Comparison of ENCODE assay signal across 12 cellular contexts in the genomic region with DNA sequence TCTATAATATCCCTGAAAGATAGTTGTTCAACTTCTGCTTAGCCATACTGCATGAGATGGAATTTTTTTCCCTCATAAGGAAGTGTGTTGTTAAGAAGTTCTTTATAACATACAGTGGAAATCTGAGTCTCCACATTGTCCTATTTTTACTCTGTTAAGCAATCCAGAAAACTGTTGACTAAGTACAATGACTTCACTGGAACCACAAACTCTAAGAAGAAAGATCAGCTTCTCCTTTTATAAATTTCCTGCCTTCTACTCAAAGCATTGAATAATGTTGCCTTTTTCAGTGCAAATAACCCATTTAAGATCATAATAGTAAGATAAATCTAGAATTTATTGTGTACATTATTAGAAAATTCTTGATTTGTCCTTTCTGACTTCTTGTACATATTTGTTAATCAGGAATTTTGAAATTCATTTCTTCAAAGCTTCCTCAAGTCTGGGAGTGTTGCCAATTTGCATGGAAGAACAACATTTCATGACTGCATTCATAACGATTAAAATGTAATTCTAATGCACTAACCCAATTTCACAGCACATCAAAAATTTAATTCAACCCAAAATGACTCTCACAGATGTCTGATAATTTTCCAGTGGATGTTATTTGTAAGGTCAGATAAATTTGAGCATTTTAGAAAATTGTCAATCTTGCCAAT. TPM values are rescaled to one million over a fixed set of nuclear protein-coding genes. Genes with fewer than 3 reads are reported as not detected.
A peak's percentile ranks its signal among the peaks of the same experiment; 100 is the strongest.
DNase-seq lines count a peak whose midpoint lies in the region; ATAC-seq, FAIRE-seq and TF ChIP-seq lines count a peak whose summit lies in the region.
"Had no signal": no experiment of that assay in that cellular context is flagged by ENCODE, and none has a peak within 500 bp of the region (broad histone marks: within the 10 kb centered on the region; RNA-seq: fewer than 3 reads in every experiment).

No MANE protein-coding gene starts in this region.

- H3K9me3 Mint-ChIP-seq in activated CD4-positive, alpha-beta T cell treated with anti-CD3 and anti-CD28 coated beads, Interleukin-2, amount 10 ng/mL, durations not matched to agents 24 days and 14 days = no peaks in the 10 kb centered on the region

- BruUV-seq in PC-9 (replicated peaks; lab: Mats Ljungman, UMichigan) = no TSS peak

- H3K9me3 ChIP-seq in PC-9 (ENCODE audit: insufficient read depth, low read depth) = no peaks in the 10 kb centered on the region
- no peaks in the 10 kb centered on the region for H3K9me3 ChIP-seq in pancreas

- no peaks in the 10 kb centered on the region for H3K9me2 ChIP-seq in PC-9 (ENCODE audit: insufficient read depth)

- POLR2A ChIA-PET in PC-9 (lab: Charles Lee; ENCODE audit: unreplicated experiment) = no interaction called here

- TF ChIP-seq CTCF in PC-9 (conservative IDR thresholded peaks at IDR 0.05) (no peak), pancreas (IDR thresholded peaks at IDR 0.05) (no peak)

- H3K4me3 Mint-ChIP-seq in activated CD4-positive, alpha-beta T cell treated with anti-CD3 and anti-CD28 coated beads, Interleukin-2, amount 10 ng/mL, durations not matched to agents 24 days and 14 days = no peak overlapping the region

- no peaks in the 10 kb centered on the region for H3K36me3 Mint-ChIP-seq in activated CD4-positive, alpha-beta T cell treated with anti-CD3 and anti-CD28 coated beads, Interleukin-2, amount 10 ng/mL, durations not matched to agents 24 days and 14 days (ENCODE audit: low read depth)

- ATAC-seq in pancreas (peak in 3 of 4 donors; percentile 53 to 81 (median 76)), GM19324 (IDR thresholded peaks at IDR 0.05; ENCODE audit: low FRiP score, unreplicated experiment) (no peak)
- ATAC-seq: esophagus mucosa had no signal

- CTCF ChIA-PET in PC-9 (lab: Charles Lee) = no interaction called here

- H3K4me3 ChIP-seq in PC-9 = no peak overlapping the region
- H3K4me3 ChIP-seq in pancreas = no peak overlapping the region

- no peak overlapping the region for H3K4me2 ChIP-seq in PC-9

- WGBS in pancreas, 2 donors = 16 to 34% methylated on average over 1 of the region's 1 CpG

- H3K27me3 Mint-ChIP-seq in activated CD4-positive, alpha-beta T cell treated with anti-CD3 and anti-CD28 coated beads, Interleukin-2, amount 10 ng/mL, durations not matched to agents 24 days and 14 days = peaks cover 3% of the 10 kb centered on the region

- no peaks in the 10 kb centered on the region for H4K20me1 ChIP-seq in PC-9 (ENCODE audit: insufficient read depth)

- no peaks in the 10 kb centered on the region for H3K27me3 ChIP-seq in PC-9 (ENCODE audit: insufficient read depth, low read depth)
- no peaks in the 10 kb centered on the region for H3K27me3 ChIP-seq in pancreas

- intact Hi-C loops in PC-9 (cut with micrococcal nuclease; ENCODE audit: unreplicated experiment) (no loop called here), pancreas (cut with DNase I) (no loop called here)
- intact Hi-C loops in activated CD4-positive, alpha-beta T cell treated with anti-CD3 and anti-CD28 coated beads, Interleukin-2, amount 10 ng/mL, durations not matched to agents 24 days and 14 days (cut with micrococcal nuclease) = no loop called here

- no peak overlapping the region for H3K27ac Mint-ChIP-seq in activated CD4-positive, alpha-beta T cell treated with anti-CD3 and anti-CD28 coated beads, Interleukin-2, amount 10 ng/mL, durations not matched to agents 24 days and 14 days

- no peak overlapping the region for H3K27ac ChIP-seq in PC-9
- H3K27ac ChIP-seq in pancreas = peak overlapping the region in 2 of 4 donors; percentile 9 to 19

- peak; percentile 88 for DNase-seq in CD1c-positive myeloid dendritic cell (ENCODE audit: extremely low spot score)
- DNase-seq in PC-9 = no peak
- peak; percentile 87 for DNase-seq in fibroblast of gingiva (ENCODE audit: low read depth)
- DNase-seq in pancreas = no peak
- DNase-seq in stimulated activated naive CD4-positive, alpha-beta T cell (lab: John Stamatoyannopoulos, UW) = no peak
- no peak for DNase-seq in activated CD4-positive, alpha-beta T cell treated with anti-CD3 and anti-CD28 coated beads, Interleukin-2, amount 10 ng/mL, durations not matched to agents 24 days and 14 days
- DNase-seq in SK-N-DZ (ENCODE audit: low spot score) = no peak
- DNase-seq: activated gamma-delta T cell treated with Interleukin-2 at 50 U/mL for 16 hours, NCI-H774 had no signal

- peak overlapping the region; percentile 52; the same call in 1 of the 2 replicates for H2AFZ ChIP-seq in PC-9

- H3K36me3 ChIP-seq in PC-9 (ENCODE audit: low read depth) (no peaks in the 10 kb centered on the region), pancreas (no peaks in the 10 kb centered on the region)

- no peaks in the 10 kb centered on the region for H3K4me1 Mint-ChIP-seq in activated CD4-positive, alpha-beta T cell treated with anti-CD3 and anti-CD28 coated beads, Interleukin-2, amount 10 ng/mL, durations not matched to agents 24 days and 14 days

- no peaks in the 10 kb centered on the region for H3K4me1 ChIP-seq in PC-9 (replicated peaks; ENCODE audit: insufficient read depth)
- peaks cover 0 to 5% (median 0%) of the 10 kb centered on the region in 3 donors for H3K4me1 ChIP-seq in pancreas

- H3F3A ChIP-seq in PC-9 (ENCODE audit: insufficient read depth, low read depth) = no peaks in the 10 kb centered on the region

- no peaks in the 10 kb centered on the region for H3K79me2 ChIP-seq in PC-9 (ENCODE audit: low read depth)

- FAIRE-seq in pancreas (lab: Jason Lieb, UNC) = no peak
- FAIRE-seq: TTC549 had no signal

RNA-seq across cellular contexts. Expression of gene ANKEF1, which starts 45.6 kb away (rescaled TPM):
- total RNA-seq in PC-9 (2021) = 9.5 and 11.1 TPM in 2 replicates
- total RNA-seq in pancreas = 10 to 100 TPM in 1 of 6 donors, 1 to 10 TPM in 5; 4.2 to 10.0 (median 7.1) TPM
- polyA plus RNA-seq in pancreas = 1 to 10 TPM; 1.7 to 3.1 TPM
- total RNA-seq in activated CD4-positive, alpha-beta T cell treated with anti-CD3 and anti-CD28 coated beads, Interleukin-2, amount 10 ng/mL, durations not matched to agents 24 days and 14 days = 0.24 and 0.58 TPM in 2 replicates
- 3.9 and 4.5 TPM in 2 replicates for polyA plus RNA-seq in SK-N-DZ (2014; cell fraction: cytosol; rRNA removed)
- 1.7 and 2.3 TPM in 2 replicates for polyA plus RNA-seq in SK-N-DZ (2014; cell fraction: nucleus; rRNA removed)

Comparison
In these comparisons a context has a peak if more than half of its experiments do, and no peak if none do; other contexts are left out.
1. DNase-seq: peak in CD1c-positive myeloid dendritic cell (single experiment) and fibroblast of gingiva (single experiment); none in PC-9 (0 of 2), pancreas (0 of 6), stimulated activated naive CD4-positive, alpha-beta T cell (0 of 6), activated CD4-positive, alpha-beta T cell treated with anti-CD3 and anti-CD28 coated beads, Interleukin-2, amount 10 ng/mL, durations not matched to agents 24 days and 14 days (single experiment) and SK-N-DZ (single experiment).